13 cellular contexts compared by ENCODE assay signal in the genomic region with DNA sequence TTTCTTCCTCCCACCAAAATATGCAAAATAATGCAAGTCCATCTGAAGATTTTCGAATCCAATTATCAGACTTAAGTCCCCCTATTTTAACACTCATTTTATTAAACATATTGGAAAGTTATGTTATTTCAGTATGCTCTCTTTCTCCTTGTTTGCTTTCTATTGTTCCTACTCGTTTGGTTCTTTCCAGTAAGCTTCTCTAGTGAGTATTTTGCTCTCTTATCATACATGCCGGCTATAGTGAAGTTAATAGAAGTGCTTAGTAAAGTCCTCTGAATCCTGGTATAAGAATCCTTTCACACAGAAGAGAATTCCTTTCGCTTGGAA. TPM values are rescaled to one million over a fixed set of nuclear protein-coding genes. Genes with fewer than 3 reads are reported as not detected.
DNase-seq lines count a peak whose midpoint lies in the region; ATAC-seq, FAIRE-seq and TF ChIP-seq lines count a peak whose summit lies in the region.
"Had no signal": no experiment of that assay in that cellular context is flagged by ENCODE, and none has a peak within 500 bp of the region (broad histone marks: within the 10 kb centered on the region; RNA-seq: fewer than 3 reads in every experiment).

No MANE protein-coding gene starts in this region.

- H2AFZ ChIP-seq in HepG2 (ENCODE audit: low read length): peak overlapping the region; percentile 31

- WGBS in HepG2 (ENCODE audit: low lambda C conversion rate): 1% methylated on average over 4 of the region's 4 CpGs

- H4K20me1 ChIP-seq in BLaER1: no peaks in the 10 kb centered on the region
- no peaks in the 10 kb centered on the region for H4K20me1 ChIP-seq in HepG2 (ENCODE audit: insufficient read depth, low read length)

- no peak overlapping the region for H3K27ac ChIP-seq in BLaER1
- H3K27ac ChIP-seq in HepG2 (ENCODE audit: extremely low read length, insufficient read depth, low read length): peak overlapping the region; percentile 75
- H3K27ac ChIP-seq in skeletal muscle tissue (ENCODE audit: low read depth, low read length): peak overlapping the region; percentile 11

- POLR2A ChIA-PET in HepG2 (lab: Yijun Ruan, JAX): interaction anchor here (1.4 to 1.8 kb wide), 4 partner anchors 11 to 94 kb away, joined by 3 to 11 read pairs (median 5); no protein-coding TSS in a partner anchor

- ATAC-seq in HepG2: 0 out of 3 replicates have a peak, but pooled peaks have one; percentile 16
- no peak for ATAC-seq in GM21360 (IDR thresholded peaks at IDR 0.05; ENCODE audit: unreplicated experiment)
- ATAC-seq: activated T-helper 17 cell treated with anti-CD3 and anti-CD28 coated beads, Interleukin-2, amount 50 U/mL, for 72 hours had no signal

- no peak for DNase-seq in adipocyte (ENCODE audit: low read depth)
- no peak for DNase-seq in HepG2 (ENCODE audit: low spot score)
- no peak for DNase-seq in activated CD4-positive, alpha-beta T cell treated with anti-CD3 and anti-CD28 coated beads for 4 hours
- DNase-seq in activated naive CD4-positive, alpha-beta T cell (lab: John Stamatoyannopoulos, UW): no peak
- DNase-seq in T-helper 2 cell: no peak
- DNase-seq: activated CD4-positive, alpha-beta T cell treated with anti-CD3 and anti-CD28 coated beads for 1 hour; GF-D8; NCI-H1092; SHP77 treated with DMSO at 0.1 percent for 48 hours had no signal

- peaks cover 22% of the 10 kb centered on the region for H3K4me1 ChIP-seq in BLaER1
- peaks cover 26% of the 10 kb centered on the region for H3K4me1 ChIP-seq in adipocyte (ENCODE audit: control insufficient read depth, insufficient read depth, low read length)
- peaks cover 46% of the 10 kb centered on the region for H3K4me1 ChIP-seq in HepG2 (ENCODE audit: insufficient read depth, low read length)
- peaks cover 0 to 9% (median 5%) of the 10 kb centered on the region in 3 donors for H3K4me1 ChIP-seq in skeletal muscle tissue (ENCODE audit: control insufficient read depth in 3 of 3, insufficient read depth in 3 of 3, low read length in 3 of 3)

- no peak for TF ChIP-seq RAD21 in HepG2 (CRISPR knock-in tag; IDR thresholded peaks at IDR 0.05)

- H3K27me3 ChIP-seq in BLaER1 (no peaks in the 10 kb centered on the region), adipocyte (replicated peaks; ENCODE audit: control insufficient read depth, insufficient read depth, low read length) (no peaks in the 10 kb centered on the region), HepG2 (ENCODE audit: control insufficient read depth in 1 of 2, insufficient read depth in 2 of 2, low read length in 2 of 2) (no peaks in the 10 kb centered on the region), skeletal muscle tissue (ENCODE audit: control insufficient read depth in 3 of 3, insufficient read depth in 3 of 3, low read length in 3 of 3) (no peaks in the 10 kb centered on the region)

- H3K9ac ChIP-seq in BLaER1: no peak overlapping the region
- H3K9ac ChIP-seq in adipocyte (ENCODE audit: low read length): peak overlapping the region; percentile 66
- H3K9ac ChIP-seq in HepG2 (ENCODE audit: insufficient read depth, low read depth, low read length): peak overlapping the region; percentile 74
- H3K9ac ChIP-seq in skeletal muscle tissue (ENCODE audit: low read depth in 1 of 3, low read length in 3 of 3): peak overlapping the region; percentile 34 to 73 (median 36)

- BruUV-seq in HepG2 (replicated peaks; lab: Mats Ljungman, UMichigan): TSS peak; percentile 76

- H3K4me3 ChIP-seq in BLaER1: no peak overlapping the region
- H3K4me3 ChIP-seq in adipocyte (ENCODE audit: low read length): peak overlapping the region; percentile 72
- H3K4me3 ChIP-seq in HepG2 (replicated peaks in 1 of 3; ENCODE audit: insufficient read depth in 1 of 3, low read depth in 2 of 3, low read length in 3 of 3): peak overlapping the region; percentile 63 to 86 (median 64)
- peak overlapping the region; percentile 54 to 81 (median 68) for H3K4me3 ChIP-seq in skeletal muscle tissue (ENCODE audit: low read length in 3 of 3)

- intact Hi-C loops in HepG2 (cut with micrococcal nuclease; ENCODE audit: unreplicated experiment): no loop called here

- TF ChIP-seq EP300 in HepG2 (IDR thresholded peaks at IDR 0.05; ENCODE audit: low read depth in 2 of 2, low read length in 2 of 2) (no peak), HepG2 (CRISPR knock-in tag; IDR thresholded peaks at IDR 0.05; ENCODE audit: borderline replicate concordance) (no peak)

- TF ChIP-seq CTCF in HepG2 (CRISPR knock-in tag; IDR thresholded peaks at IDR 0.05): no peak

- peaks cover 55% of the 10 kb centered on the region for H3K79me2 ChIP-seq in HepG2 (ENCODE audit: insufficient read depth, low read length)

- CTCF ChIA-PET in HepG2 (lab: Yijun Ruan, JAX; ENCODE audit: low intra/inter-chr PET ratio, low total read pairs): no interaction called here

- TF ChIP-seq POLR2A in HepG2 (IDR thresholded peaks at IDR 0.05; ENCODE audit: insufficient read depth in 1 of 2, low read depth in 2 of 2, low read length in 2 of 2): no peak

- H3K9me3 ChIP-seq in BLaER1: no peaks in the 10 kb centered on the region
- no peaks in the 10 kb centered on the region for H3K9me3 ChIP-seq in adipocyte (ENCODE audit: control insufficient read depth, low read length)
- H3K9me3 ChIP-seq in HepG2 (ENCODE audit: low read length): no peaks in the 10 kb centered on the region
- no peaks in the 10 kb centered on the region for H3K9me3 ChIP-seq in skeletal muscle tissue (ENCODE audit: control insufficient read depth in 3 of 3, low read length in 3 of 3)

- in situ Hi-C loops in HepG2 (cut with HindIII; ENCODE audit: extremely low pct_ligation_motif_present, low pct_unique_long_range_greater_than_20kb): loop anchor here (5.0 kb wide), 1 partner anchor 45 kb away; no protein-coding TSS in a partner anchor

- H3K36me3 ChIP-seq in BLaER1 (no peaks in the 10 kb centered on the region), adipocyte (ENCODE audit: control insufficient read depth, insufficient read depth, low read length, severe bottlenecking) (no peaks in the 10 kb centered on the region), HepG2 (replicated peaks in 1 of 2; ENCODE audit: control insufficient read depth in 1 of 2, insufficient read depth in 2 of 2, low read length in 2 of 2) (no peaks in the 10 kb centered on the region; a peak in 1 of 5 replicates), skeletal muscle tissue (ENCODE audit: control insufficient read depth in 3 of 3, insufficient read depth in 3 of 3, low read length in 3 of 3) (no peaks in the 10 kb centered on the region)

- peak overlapping the region; percentile 8 for H3K4me2 ChIP-seq in BLaER1
- peak overlapping the region; percentile 77 for H3K4me2 ChIP-seq in HepG2 (ENCODE audit: low read depth, low read length)

- no peak for FAIRE-seq in HepG2 (lab: Jason Lieb, UNC)

TF ChIP-seq in HepG2, 621 proteins besides CTCF, POLR2A, EP300 and RAD21:
- TF ChIP-seq ELF1 (CRISPR knock-in tag; IDR thresholded peaks at IDR 0.05) (no peak), ELF4 (CRISPR knock-in tag; IDR thresholded peaks at IDR 0.05; ENCODE audit: borderline replicate concordance) (0 out of 2 replicates have a peak, but pooled peaks have one; percentile 7)

RNA-seq across cellular contexts. Expression of gene ALDH1A1, which starts 0.5 kb away (rescaled TPM):
- total RNA-seq in HepG2 (2016; rRNA removed; fragmentation: Illumina TruSeq; extraction: Trizol) (439 and 686 TPM in 2 replicates), skeletal muscle tissue (52.7 TPM)
- total RNA-seq in HepG2 (2016; cell fraction: cytosol; rRNA removed; fragmentation: Illumina TruSeq; extraction: Trizol; ENCODE audit: low read depth): 23.4 and 28.1 TPM in 2 replicates
- total RNA-seq in HepG2 (2016; cell fraction: insoluble cytoplasmic fraction; rRNA removed; fragmentation: Illumina TruSeq; extraction: Trizol): 431 and 688 TPM in 2 replicates
- 55.9 and 65.7 TPM in 2 replicates for total RNA-seq in HepG2 (2016; cell fraction: membrane; rRNA removed; fragmentation: Illumina TruSeq; extraction: Trizol)
- 230 and 235 TPM in 2 replicates for total RNA-seq in HepG2 (2016; cell fraction: nucleus; rRNA removed; fragmentation: Illumina TruSeq; extraction: Trizol)
- 50.0 and 88.2 TPM in 2 replicates for polyA plus RNA-seq in HepG2 (2011; rRNA removed)
- 43.0 and 53.0 TPM in 2 replicates for polyA plus RNA-seq in HepG2 (2011; cell fraction: cytosol; rRNA removed)
- polyA plus RNA-seq in HepG2 (2011; cell fraction: nucleus; rRNA removed): 15.1 and 17.0 TPM in 2 replicates
- 160 and 206 TPM in 2 replicates for polyA plus RNA-seq in HepG2 (2012)
- polyA plus RNA-seq in HepG2 (2016; cell fraction: cytosol; fragmentation: Illumina TruSeq; extraction: Trizol; ENCODE audit: low read depth): 21.3 and 24.3 TPM in 2 replicates
- 619 and 655 TPM in 2 replicates for polyA plus RNA-seq in HepG2 (2016; cell fraction: insoluble cytoplasmic fraction; fragmentation: Illumina TruSeq; extraction: Trizol; ENCODE audit: low read depth)
- polyA plus RNA-seq in HepG2 (2016; cell fraction: membrane; fragmentation: Illumina TruSeq; extraction: Trizol; ENCODE audit: low read depth): 40.3 and 48.6 TPM in 2 replicates
- 212 and 215 TPM in 2 replicates for polyA plus RNA-seq in HepG2 (2016; cell fraction: nucleus; fragmentation: Illumina TruSeq; extraction: Trizol; ENCODE audit: insufficient read depth, low read depth)
- 40.3 TPM in 1 of 2 replicates, not detected in the other for polyA minus RNA-seq in HepG2 (2011; rRNA and poly(A)+ RNA removed; ENCODE audit: low replicate concordance)
- 50.9 and 76.9 TPM in 2 replicates for polyA minus RNA-seq in HepG2 (2011; cell fraction: cytosol; rRNA and poly(A)+ RNA removed)
- polyA minus RNA-seq in HepG2 (2011; cell fraction: nucleus; rRNA and poly(A)+ RNA removed): 88.4 and 90.4 TPM in 2 replicates
- total RNA-seq: activated T-helper 17 cell treated with anti-CD3 and anti-CD28 coated beads, Interleukin-2, amount 50 U/mL, for 72 hours had no signal
